1 cellular context compared by ENCODE assay signal in the genomic region with DNA sequence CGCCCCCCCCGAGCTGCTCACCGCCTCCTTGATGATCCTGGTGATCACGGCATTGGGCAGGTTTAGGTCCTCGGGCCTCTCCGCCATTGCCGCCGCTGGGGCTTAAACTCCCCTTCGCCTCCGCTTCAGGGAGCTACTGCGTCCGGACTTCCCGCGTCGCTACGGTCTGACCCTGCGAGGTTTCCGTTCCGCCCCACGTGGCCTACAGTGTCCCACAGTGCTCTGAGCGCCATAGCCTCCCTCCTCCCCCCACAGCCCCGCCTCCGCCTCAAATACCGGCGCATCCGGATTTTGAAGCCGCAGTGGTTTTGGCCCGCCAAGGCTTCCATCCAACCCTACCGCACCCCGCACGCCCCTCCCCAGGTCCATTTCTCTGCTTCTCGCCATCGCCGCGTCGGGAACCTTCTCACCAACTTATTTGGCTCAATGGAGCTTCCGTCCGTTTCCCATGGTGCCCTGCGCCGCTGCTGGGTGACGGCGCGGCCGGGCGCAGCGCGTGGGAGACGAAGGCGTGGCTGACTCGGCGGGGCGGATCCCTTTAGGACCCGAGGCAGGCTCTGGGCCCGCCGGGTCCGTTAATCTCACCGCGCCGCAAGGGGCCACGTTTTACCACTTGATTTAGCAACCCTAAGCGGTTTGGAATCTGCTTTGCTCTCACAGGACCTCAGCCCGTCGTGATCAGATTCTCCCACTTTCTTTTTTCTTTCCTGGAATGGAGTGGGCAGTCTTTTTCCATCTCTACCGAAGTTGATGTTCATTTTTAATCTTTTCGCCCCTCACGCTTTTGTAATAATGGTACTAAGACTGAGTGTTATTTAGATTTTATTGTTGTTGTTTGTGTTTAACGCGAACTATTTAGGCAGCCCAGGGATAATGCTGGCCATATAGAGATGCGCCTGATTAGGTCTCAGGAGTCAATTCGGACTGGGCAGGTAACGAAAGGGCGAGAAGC.
TF ChIP-seq lines count a peak whose summit lies in the region.

TSS of gene C9orf43 (plus strand) at position 541 of the 952 bp plus-strand sequence. CDS start 2,747 bp downstream, outside the sequence.
TSS of gene POLE3 (minus strand) at position 469 of the 952 bp plus-strand sequence. CDS start at position 87, 382 bp downstream.

TF ChIP-seq in HepG2, 621 proteins besides CTCF, POLR2A, EP300 and RAD21 (continued from another document and continues in another):
- TF ChIP-seq, protein P1, sequence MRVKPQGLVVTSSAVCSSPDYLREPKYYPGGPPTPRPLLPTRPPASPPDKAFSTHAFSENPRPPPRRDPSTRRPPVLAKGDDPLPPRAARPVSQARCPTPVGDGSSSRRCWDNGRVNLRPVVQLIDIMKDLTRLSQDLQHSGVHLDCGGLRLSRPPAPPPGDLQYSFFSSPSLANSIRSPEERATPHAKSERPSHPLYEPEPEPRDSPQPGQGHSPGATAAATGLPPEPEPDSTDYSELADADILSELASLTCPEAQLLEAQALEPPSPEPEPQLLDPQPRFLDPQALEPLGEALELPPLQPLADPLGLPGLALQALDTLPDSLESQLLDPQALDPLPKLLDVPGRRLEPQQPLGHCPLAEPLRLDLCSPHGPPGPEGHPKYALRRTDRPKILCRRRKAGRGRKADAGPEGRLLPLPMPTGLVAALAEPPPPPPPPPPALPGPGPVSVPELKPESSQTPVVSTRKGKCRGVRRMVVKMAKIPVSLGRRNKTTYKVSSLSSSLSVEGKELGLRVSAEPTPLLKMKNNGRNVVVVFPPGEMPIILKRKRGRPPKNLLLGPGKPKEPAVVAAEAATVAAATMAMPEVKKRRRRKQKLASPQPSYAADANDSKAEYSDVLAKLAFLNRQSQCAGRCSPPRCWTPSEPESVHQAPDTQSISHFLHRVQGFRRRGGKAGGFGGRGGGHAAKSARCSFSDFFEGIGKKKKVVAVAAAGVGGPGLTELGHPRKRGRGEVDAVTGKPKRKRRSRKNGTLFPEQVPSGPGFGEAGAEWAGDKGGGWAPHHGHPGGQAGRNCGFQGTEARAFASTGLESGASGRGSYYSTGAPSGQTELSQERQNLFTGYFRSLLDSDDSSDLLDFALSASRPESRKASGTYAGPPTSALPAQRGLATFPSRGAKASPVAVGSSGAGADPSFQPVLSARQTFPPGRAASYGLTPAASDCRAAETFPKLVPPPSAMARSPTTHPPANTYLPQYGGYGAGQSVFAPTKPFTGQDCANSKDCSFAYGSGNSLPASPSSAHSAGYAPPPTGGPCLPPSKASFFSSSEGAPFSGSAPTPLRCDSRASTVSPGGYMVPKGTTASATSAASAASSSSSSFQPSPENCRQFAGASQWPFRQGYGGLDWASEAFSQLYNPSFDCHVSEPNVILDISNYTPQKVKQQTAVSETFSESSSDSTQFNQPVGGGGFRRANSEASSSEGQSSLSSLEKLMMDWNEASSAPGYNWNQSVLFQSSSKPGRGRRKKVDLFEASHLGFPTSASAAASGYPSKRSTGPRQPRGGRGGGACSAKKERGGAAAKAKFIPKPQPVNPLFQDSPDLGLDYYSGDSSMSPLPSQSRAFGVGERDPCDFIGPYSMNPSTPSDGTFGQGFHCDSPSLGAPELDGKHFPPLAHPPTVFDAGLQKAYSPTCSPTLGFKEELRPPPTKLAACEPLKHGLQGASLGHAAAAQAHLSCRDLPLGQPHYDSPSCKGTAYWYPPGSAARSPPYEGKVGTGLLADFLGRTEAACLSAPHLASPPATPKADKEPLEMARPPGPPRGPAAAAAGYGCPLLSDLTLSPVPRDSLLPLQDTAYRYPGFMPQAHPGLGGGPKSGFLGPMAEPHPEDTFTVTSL (CRISPR knock-in tag; IDR thresholded peaks at IDR 0.05; ENCODE audit: borderline replicate concordance): no peak; the same call in 1 of the 2 replicates
- TF ChIP-seq ZNF841 (CRISPR knock-in tag; IDR thresholded peaks at IDR 0.05; ENCODE audit: borderline replicate concordance) (0 out of 2 replicates have a peak, but pooled peaks have one; percentile 66), CREB1 (IDR thresholded peaks at IDR 0.05) (peak; percentile 77), CREB1 (CRISPR knock-in tag; IDR thresholded peaks at IDR 0.05) (peak; percentile 91), SOX5 (CRISPR knock-in tag; IDR thresholded peaks at IDR 0.05; ENCODE audit: borderline replicate concordance) (0 out of 2 replicates have a peak, but pooled peaks have one; percentile 21), ZMYM3 (CRISPR knock-in tag; IDR thresholded peaks at IDR 0.05) (peak; percentile 83), SUZ12 (IDR thresholded peaks at IDR 0.05; ENCODE audit: low read depth, low read length) (peak; percentile 51), ZNF33A (CRISPR knock-in tag; IDR thresholded peaks at IDR 0.05; ENCODE audit: borderline replicate concordance) (no peak; the same call in 1 of the 2 replicates), HOXA5 (CRISPR knock-in tag; IDR thresholded peaks at IDR 0.05) (peak; percentile 75), ZNF253 (CRISPR knock-in tag; IDR thresholded peaks at IDR 0.05; ENCODE audit: borderline replicate concordance) (no peak), PHF8 (CRISPR knock-in tag; IDR thresholded peaks at IDR 0.05) (peak; percentile 89), ZBTB14 (CRISPR knock-in tag; IDR thresholded peaks at IDR 0.05) (peak; percentile 64; the same call in 1 of the 2 replicates), POLR2AphosphoS2 (IDR thresholded peaks at IDR 0.05; ENCODE audit: low read depth, low read length) (no peak), ZNF703 (CRISPR knock-in tag; IDR thresholded peaks at IDR 0.05; ENCODE audit: borderline replicate concordance) (no peak), ZNF597 (CRISPR knock-in tag; IDR thresholded peaks at IDR 0.05) (no peak), KLF9 (CRISPR knock-in tag; IDR thresholded peaks at IDR 0.05; ENCODE audit: low read depth) (no peak), ZMYM4 (CRISPR knock-in tag; IDR thresholded peaks at IDR 0.05) (peak; percentile 93), CBX1 (IDR thresholded peaks at IDR 0.05; ENCODE audit: low read depth) (peak; percentile 62), IKZF5 (CRISPR knock-in tag; IDR thresholded peaks at IDR 0.05) (peak; percentile 82), ZNF788 (CRISPR knock-in tag; IDR thresholded peaks at IDR 0.05; ENCODE audit: borderline replicate concordance) (peak; percentile 92; the same call in 1 of the 2 replicates), ZNF460 (CRISPR knock-in tag; IDR thresholded peaks at IDR 0.05; ENCODE audit: borderline replicate concordance) (no peak), TOE1 (CRISPR knock-in tag; IDR thresholded peaks at IDR 0.05) (no peak), PAX8 (CRISPR knock-in tag; IDR thresholded peaks at IDR 0.05; ENCODE audit: borderline replicate concordance) (0 out of 2 replicates have a peak, but pooled peaks have one; percentile 58), ZNF160 (CRISPR knock-in tag; IDR thresholded peaks at IDR 0.05) (no peak; the same call in 1 of the 2 replicates), NR2F2 (IDR thresholded peaks at IDR 0.05; ENCODE audit: borderline replicate concordance, low read depth) (peak; percentile 23; the same call in 1 of the 2 replicates), ZNF274 (CRISPR knock-in tag; IDR thresholded peaks at IDR 0.05) (peak; percentile 79; the same call in 1 of the 2 replicates), ZNF598 (CRISPR knock-in tag; IDR thresholded peaks at IDR 0.05; ENCODE audit: borderline replicate concordance) (peak; percentile 93), RELA (CRISPR knock-in tag; IDR thresholded peaks at IDR 0.05) (no peak), ZNF232 (CRISPR knock-in tag; IDR thresholded peaks at IDR 0.05; ENCODE audit: borderline replicate concordance) (no peak), ZKSCAN5 (CRISPR knock-in tag; IDR thresholded peaks at IDR 0.05) (no peak), YEATS2 (CRISPR knock-in tag; IDR thresholded peaks at IDR 0.05; ENCODE audit: borderline replicate concordance) (peak; percentile 99), ZNF451 (CRISPR knock-in tag; IDR thresholded peaks at IDR 0.05) (no peak)
- TF ChIP-seq, protein P2, sequence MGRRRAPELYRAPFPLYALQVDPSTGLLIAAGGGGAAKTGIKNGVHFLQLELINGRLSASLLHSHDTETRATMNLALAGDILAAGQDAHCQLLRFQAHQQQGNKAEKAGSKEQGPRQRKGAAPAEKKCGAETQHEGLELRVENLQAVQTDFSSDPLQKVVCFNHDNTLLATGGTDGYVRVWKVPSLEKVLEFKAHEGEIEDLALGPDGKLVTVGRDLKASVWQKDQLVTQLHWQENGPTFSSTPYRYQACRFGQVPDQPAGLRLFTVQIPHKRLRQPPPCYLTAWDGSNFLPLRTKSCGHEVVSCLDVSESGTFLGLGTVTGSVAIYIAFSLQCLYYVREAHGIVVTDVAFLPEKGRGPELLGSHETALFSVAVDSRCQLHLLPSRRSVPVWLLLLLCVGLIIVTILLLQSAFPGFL (CRISPR knock-in tag; IDR thresholded peaks at IDR 0.05): no peak
- TF ChIP-seq, protein P3, sequence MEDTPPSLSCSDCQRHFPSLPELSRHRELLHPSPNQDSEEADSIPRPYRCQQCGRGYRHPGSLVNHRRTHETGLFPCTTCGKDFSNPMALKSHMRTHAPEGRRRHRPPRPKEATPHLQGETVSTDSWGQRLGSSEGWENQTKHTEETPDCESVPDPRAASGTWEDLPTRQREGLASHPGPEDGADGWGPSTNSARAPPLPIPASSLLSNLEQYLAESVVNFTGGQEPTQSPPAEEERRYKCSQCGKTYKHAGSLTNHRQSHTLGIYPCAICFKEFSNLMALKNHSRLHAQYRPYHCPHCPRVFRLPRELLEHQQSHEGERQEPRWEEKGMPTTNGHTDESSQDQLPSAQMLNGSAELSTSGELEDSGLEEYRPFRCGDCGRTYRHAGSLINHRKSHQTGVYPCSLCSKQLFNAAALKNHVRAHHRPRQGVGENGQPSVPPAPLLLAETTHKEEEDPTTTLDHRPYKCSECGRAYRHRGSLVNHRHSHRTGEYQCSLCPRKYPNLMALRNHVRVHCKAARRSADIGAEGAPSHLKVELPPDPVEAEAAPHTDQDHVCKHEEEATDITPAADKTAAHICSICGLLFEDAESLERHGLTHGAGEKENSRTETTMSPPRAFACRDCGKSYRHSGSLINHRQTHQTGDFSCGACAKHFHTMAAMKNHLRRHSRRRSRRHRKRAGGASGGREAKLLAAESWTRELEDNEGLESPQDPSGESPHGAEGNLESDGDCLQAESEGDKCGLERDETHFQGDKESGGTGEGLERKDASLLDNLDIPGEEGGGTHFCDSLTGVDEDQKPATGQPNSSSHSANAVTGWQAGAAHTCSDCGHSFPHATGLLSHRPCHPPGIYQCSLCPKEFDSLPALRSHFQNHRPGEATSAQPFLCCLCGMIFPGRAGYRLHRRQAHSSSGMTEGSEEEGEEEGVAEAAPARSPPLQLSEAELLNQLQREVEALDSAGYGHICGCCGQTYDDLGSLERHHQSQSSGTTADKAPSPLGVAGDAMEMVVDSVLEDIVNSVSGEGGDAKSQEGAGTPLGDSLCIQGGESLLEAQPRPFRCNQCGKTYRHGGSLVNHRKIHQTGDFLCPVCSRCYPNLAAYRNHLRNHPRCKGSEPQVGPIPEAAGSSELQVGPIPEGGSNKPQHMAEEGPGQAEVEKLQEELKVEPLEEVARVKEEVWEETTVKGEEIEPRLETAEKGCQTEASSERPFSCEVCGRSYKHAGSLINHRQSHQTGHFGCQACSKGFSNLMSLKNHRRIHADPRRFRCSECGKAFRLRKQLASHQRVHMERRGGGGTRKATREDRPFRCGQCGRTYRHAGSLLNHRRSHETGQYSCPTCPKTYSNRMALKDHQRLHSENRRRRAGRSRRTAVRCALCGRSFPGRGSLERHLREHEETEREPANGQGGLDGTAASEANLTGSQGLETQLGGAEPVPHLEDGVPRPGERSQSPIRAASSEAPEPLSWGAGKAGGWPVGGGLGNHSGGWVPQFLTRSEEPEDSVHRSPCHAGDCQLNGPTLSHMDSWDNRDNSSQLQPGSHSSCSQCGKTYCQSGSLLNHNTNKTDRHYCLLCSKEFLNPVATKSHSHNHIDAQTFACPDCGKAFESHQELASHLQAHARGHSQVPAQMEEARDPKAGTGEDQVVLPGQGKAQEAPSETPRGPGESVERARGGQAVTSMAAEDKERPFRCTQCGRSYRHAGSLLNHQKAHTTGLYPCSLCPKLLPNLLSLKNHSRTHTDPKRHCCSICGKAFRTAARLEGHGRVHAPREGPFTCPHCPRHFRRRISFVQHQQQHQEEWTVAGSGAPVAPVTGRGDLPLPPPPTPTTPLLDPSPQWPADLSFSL (CRISPR knock-in tag; IDR thresholded peaks at IDR 0.05): no peak
- TF ChIP-seq, protein P4, sequence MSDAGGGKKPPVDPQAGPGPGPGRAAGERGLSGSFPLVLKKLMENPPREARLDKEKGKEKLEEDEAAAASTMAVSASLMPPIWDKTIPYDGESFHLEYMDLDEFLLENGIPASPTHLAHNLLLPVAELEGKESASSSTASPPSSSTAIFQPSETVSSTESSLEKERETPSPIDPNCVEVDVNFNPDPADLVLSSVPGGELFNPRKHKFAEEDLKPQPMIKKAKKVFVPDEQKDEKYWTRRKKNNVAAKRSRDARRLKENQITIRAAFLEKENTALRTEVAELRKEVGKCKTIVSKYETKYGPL (CRISPR knock-in tag; IDR thresholded peaks at IDR 0.05): peak; percentile 78
- TF ChIP-seq, protein P5, sequence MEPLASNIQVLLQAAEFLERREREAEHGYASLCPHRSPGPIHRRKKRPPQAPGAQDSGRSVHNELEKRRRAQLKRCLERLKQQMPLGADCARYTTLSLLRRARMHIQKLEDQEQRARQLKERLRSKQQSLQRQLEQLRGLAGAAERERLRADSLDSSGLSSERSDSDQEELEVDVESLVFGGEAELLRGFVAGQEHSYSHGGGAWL (CRISPR knock-in tag; IDR thresholded peaks at IDR 0.05): peak; percentile 85
